1 cellular context compared by ENCODE assay signal in the genomic region with DNA sequence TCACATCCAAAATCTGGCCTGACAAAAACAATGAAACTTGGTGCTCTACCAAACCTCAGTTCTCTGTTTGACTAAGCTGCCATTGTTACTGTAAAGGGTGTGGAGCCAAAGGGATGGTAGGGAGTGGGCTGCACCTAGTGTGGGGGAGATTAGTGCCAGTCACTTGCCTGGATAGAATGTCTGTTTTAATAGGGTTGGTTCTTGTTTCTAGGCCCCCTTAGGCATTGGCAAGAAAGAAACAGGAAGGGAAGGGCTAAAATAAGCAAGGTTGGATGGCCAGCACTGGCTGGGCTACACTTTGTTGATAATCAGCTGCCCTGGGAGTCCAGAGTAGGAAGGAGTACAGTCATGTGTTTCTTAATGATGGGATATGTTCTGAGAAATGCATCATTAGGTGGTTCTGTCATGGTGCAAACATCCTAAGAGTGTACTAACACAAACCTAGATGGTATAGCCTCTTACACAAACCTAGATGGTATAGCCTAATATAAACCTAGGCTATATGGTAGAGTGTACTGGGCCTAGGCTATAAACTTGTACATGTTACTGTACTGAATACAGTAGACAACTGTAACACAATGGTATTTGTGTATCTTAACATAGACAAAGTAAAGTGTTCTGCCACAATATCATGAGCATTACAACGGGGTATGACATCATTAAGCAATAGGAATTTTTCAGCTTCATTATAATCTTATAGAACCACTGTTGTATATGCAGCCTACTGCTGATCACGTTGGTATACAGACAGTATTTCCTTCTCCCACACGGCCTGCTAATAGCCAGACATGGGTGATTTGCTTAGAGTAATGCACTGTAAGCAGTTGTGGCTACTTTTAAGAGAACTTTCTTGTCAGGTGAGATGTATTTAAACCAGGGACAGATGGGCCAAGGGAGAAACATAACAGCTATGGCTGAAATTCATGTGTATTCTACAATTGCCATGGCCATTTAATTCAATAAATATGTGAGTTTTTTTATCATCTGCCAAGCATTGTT.
TF ChIP-seq lines count a peak whose summit lies in the region.

No MANE protein-coding gene starts in this region.

TF ChIP-seq in WTC11, 78 proteins besides CTCF, POLR2A, EP300 and RAD21 (continued from another document):
- TF ChIP-seq, protein P1, sequence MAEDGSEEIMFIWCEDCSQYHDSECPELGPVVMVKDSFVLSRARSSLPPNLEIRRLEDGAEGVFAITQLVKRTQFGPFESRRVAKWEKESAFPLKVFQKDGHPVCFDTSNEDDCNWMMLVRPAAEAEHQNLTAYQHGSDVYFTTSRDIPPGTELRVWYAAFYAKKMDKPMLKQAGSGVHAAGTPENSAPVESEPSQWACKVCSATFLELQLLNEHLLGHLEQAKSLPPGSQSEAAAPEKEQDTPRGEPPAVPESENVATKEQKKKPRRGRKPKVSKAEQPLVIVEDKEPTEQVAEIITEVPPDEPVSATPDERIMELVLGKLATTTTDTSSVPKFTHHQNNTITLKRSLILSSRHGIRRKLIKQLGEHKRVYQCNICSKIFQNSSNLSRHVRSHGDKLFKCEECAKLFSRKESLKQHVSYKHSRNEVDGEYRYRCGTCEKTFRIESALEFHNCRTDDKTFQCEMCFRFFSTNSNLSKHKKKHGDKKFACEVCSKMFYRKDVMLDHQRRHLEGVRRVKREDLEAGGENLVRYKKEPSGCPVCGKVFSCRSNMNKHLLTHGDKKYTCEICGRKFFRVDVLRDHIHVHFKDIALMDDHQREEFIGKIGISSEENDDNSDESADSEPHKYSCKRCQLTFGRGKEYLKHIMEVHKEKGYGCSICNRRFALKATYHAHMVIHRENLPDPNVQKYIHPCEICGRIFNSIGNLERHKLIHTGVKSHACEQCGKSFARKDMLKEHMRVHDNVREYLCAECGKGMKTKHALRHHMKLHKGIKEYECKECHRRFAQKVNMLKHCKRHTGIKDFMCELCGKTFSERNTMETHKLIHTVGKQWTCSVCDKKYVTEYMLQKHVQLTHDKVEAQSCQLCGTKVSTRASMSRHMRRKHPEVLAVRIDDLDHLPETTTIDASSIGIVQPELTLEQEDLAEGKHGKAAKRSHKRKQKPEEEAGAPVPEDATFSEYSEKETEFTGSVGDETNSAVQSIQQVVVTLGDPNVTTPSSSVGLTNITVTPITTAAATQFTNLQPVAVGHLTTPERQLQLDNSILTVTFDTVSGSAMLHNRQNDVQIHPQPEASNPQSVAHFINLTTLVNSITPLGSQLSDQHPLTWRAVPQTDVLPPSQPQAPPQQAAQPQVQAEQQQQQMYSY (CRISPR knock-in tag; IDR thresholded peaks at IDR 0.05), result no peak
- TF ChIP-seq NFYB (CRISPR knock-in tag; conservative IDR thresholded peaks at IDR 0.05; ENCODE audit: low read depth), result no peak
- TF ChIP-seq MXD4 (CRISPR knock-in tag; IDR thresholded peaks at IDR 0.05; ENCODE audit: borderline replicate concordance), result no peak
- TF ChIP-seq EMX1 (CRISPR knock-in tag; IDR thresholded peaks at IDR 0.05), result no peak
- TF ChIP-seq, protein P2, sequence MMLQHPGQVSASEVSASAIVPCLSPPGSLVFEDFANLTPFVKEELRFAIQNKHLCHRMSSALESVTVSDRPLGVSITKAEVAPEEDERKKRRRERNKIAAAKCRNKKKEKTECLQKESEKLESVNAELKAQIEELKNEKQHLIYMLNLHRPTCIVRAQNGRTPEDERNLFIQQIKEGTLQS (CRISPR knock-in tag; conservative IDR thresholded peaks at IDR 0.05), result no peak
- TF ChIP-seq ELF4 (CRISPR knock-in tag; IDR thresholded peaks at IDR 0.05; ENCODE audit: low read depth), result no peak
- no peak for TF ChIP-seq FOXP1 (CRISPR knock-in tag; IDR thresholded peaks at IDR 0.05; ENCODE audit: borderline replicate concordance)
- no peak for TF ChIP-seq ZNF423 (CRISPR knock-in tag; IDR thresholded peaks at IDR 0.05)
- TF ChIP-seq, protein P3, sequence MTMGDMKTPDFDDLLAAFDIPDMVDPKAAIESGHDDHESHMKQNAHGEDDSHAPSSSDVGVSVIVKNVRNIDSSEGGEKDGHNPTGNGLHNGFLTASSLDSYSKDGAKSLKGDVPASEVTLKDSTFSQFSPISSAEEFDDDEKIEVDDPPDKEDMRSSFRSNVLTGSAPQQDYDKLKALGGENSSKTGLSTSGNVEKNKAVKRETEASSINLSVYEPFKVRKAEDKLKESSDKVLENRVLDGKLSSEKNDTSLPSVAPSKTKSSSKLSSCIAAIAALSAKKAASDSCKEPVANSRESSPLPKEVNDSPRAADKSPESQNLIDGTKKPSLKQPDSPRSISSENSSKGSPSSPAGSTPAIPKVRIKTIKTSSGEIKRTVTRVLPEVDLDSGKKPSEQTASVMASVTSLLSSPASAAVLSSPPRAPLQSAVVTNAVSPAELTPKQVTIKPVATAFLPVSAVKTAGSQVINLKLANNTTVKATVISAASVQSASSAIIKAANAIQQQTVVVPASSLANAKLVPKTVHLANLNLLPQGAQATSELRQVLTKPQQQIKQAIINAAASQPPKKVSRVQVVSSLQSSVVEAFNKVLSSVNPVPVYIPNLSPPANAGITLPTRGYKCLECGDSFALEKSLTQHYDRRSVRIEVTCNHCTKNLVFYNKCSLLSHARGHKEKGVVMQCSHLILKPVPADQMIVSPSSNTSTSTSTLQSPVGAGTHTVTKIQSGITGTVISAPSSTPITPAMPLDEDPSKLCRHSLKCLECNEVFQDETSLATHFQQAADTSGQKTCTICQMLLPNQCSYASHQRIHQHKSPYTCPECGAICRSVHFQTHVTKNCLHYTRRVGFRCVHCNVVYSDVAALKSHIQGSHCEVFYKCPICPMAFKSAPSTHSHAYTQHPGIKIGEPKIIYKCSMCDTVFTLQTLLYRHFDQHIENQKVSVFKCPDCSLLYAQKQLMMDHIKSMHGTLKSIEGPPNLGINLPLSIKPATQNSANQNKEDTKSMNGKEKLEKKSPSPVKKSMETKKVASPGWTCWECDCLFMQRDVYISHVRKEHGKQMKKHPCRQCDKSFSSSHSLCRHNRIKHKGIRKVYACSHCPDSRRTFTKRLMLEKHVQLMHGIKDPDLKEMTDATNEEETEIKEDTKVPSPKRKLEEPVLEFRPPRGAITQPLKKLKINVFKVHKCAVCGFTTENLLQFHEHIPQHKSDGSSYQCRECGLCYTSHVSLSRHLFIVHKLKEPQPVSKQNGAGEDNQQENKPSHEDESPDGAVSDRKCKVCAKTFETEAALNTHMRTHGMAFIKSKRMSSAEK (CRISPR knock-in tag; IDR thresholded peaks at IDR 0.05; ENCODE audit: borderline replicate concordance), result no peak
- no peak for TF ChIP-seq TP53 (CRISPR knock-in tag; IDR thresholded peaks at IDR 0.05)
- TF ChIP-seq, protein P4, sequence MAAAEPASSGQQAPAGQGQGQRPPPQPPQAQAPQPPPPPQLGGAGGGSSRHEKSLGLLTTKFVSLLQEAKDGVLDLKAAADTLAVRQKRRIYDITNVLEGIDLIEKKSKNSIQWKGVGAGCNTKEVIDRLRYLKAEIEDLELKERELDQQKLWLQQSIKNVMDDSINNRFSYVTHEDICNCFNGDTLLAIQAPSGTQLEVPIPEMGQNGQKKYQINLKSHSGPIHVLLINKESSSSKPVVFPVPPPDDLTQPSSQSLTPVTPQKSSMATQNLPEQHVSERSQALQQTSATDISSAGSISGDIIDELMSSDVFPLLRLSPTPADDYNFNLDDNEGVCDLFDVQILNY (CRISPR knock-in tag; IDR thresholded peaks at IDR 0.05), result no peak
- no peak for TF ChIP-seq ZNF396 (CRISPR knock-in tag; IDR thresholded peaks at IDR 0.05; ENCODE audit: borderline replicate concordance)
- TF ChIP-seq OVOL2 (CRISPR knock-in tag; IDR thresholded peaks at IDR 0.05; ENCODE audit: borderline replicate concordance), result no peak
- no peak for TF ChIP-seq TEAD4 (CRISPR knock-in tag; IDR thresholded peaks at IDR 0.05)
- no peak for TF ChIP-seq PRRX2 (CRISPR knock-in tag; IDR thresholded peaks at IDR 0.05)
- TF ChIP-seq, protein P5, sequence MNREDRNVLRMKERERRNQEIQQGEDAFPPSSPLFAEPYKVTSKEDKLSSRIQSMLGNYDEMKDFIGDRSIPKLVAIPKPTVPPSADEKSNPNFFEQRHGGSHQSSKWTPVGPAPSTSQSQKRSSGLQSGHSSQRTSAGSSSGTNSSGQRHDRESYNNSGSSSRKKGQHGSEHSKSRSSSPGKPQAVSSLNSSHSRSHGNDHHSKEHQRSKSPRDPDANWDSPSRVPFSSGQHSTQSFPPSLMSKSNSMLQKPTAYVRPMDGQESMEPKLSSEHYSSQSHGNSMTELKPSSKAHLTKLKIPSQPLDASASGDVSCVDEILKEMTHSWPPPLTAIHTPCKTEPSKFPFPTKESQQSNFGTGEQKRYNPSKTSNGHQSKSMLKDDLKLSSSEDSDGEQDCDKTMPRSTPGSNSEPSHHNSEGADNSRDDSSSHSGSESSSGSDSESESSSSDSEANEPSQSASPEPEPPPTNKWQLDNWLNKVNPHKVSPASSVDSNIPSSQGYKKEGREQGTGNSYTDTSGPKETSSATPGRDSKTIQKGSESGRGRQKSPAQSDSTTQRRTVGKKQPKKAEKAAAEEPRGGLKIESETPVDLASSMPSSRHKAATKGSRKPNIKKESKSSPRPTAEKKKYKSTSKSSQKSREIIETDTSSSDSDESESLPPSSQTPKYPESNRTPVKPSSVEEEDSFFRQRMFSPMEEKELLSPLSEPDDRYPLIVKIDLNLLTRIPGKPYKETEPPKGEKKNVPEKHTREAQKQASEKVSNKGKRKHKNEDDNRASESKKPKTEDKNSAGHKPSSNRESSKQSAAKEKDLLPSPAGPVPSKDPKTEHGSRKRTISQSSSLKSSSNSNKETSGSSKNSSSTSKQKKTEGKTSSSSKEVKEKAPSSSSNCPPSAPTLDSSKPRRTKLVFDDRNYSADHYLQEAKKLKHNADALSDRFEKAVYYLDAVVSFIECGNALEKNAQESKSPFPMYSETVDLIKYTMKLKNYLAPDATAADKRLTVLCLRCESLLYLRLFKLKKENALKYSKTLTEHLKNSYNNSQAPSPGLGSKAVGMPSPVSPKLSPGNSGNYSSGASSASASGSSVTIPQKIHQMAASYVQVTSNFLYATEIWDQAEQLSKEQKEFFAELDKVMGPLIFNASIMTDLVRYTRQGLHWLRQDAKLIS (CRISPR knock-in tag; IDR thresholded peaks at IDR 0.05; ENCODE audit: borderline replicate concordance), result no peak
- TF ChIP-seq, protein P6, sequence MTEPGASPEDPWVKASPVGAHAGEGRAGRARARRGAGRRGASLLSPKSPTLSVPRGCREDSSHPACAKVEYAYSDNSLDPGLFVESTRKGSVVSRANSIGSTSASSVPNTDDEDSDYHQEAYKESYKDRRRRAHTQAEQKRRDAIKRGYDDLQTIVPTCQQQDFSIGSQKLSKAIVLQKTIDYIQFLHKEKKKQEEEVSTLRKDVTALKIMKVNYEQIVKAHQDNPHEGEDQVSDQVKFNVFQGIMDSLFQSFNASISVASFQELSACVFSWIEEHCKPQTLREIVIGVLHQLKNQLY (CRISPR knock-in tag; IDR thresholded peaks at IDR 0.05), result no peak
TF ChIP-seq in WTC11: peak in this region for 0.
